ENCODE assay signal across 1 cellular context in genomic region chr13:24006520-24007248, GRCh38.
TF ChIP-seq lines count a peak whose summit lies in the region.

No MANE protein-coding gene starts in this region.

TF ChIP-seq in GM12878, 131 proteins besides CTCF, POLR2A, EP300 and RAD21 (continued from another document):
- TF ChIP-seq ASH2L (IDR thresholded peaks at IDR 0.05; ENCODE audit: borderline replicate concordance, low read depth) = no peak
TF ChIP-seq in GM12878: peak in this region for 0.
